In genomic region chrX:134764202-134764785, GRCh38 we compare ENCODE assay signal across 9 cellular contexts. TPM values are rescaled to one million over a fixed set of nuclear protein-coding genes. Genes with fewer than 3 reads are reported as not detected.
DNase-seq lines count a peak whose midpoint lies in the region; ATAC-seq and TF ChIP-seq lines count a peak whose summit lies in the region.
"Had no signal": no experiment of that assay in that cellular context is flagged by ENCODE, and none has a peak within 500 bp of the region (broad histone marks: within the 10 kb centered on the region; RNA-seq: fewer than 3 reads in every experiment).

No MANE protein-coding gene starts in this region.

- intact Hi-C loops in colonic mucosa (cut with DNase I): loop anchor here (10.0 kb wide), 2 partner anchors 239 to 279 kb away; no protein-coding TSS in a partner anchor

- ATAC-seq in HG03159 (IDR thresholded peaks at IDR 0.05; ENCODE audit: unreplicated experiment): peak; percentile 65
- ATAC-seq in HG03097 (IDR thresholded peaks at IDR 0.05; ENCODE audit: low FRiP score, unreplicated experiment): no peak

- H3K4me3 ChIP-seq in colonic mucosa: no peak overlapping the region
- H3K4me3 ChIP-seq: BLaER1 treated with 17β-estradiol and CSF1 and Interleukin-3, amounts not matched to agents 10 nM and 100 nM had no signal

- TF ChIP-seq CTCF in colonic mucosa (IDR thresholded peaks at IDR 0.05): no peak

- no peaks in the 10 kb centered on the region for H3K4me1 ChIP-seq in colonic mucosa
- H3K4me1 ChIP-seq: BLaER1 treated with 17β-estradiol and CSF1 and Interleukin-3, amounts not matched to agents 10 nM and 100 nM had no signal

- no peak overlapping the region for H3K9ac ChIP-seq in colonic mucosa (ENCODE audit: low read depth in 2 of 2, low read length in 2 of 2)
- H3K9ac ChIP-seq: BLaER1 treated with 17β-estradiol and CSF1 and Interleukin-3, amounts not matched to agents 10 nM and 100 nM had no signal

- no peaks in the 10 kb centered on the region for H3K9me3 ChIP-seq in colonic mucosa

- H3K27ac ChIP-seq in colonic mucosa: no peak overlapping the region
- H3K27ac ChIP-seq: BLaER1 treated with 17β-estradiol and CSF1 and Interleukin-3, amounts not matched to agents 10 nM and 100 nM had no signal

- peak; percentile 55 for DNase-seq in SIG-M5 treated with dmso at 0.1 percent for 504 hours (lab: John Stamatoyannopoulos, UW; ENCODE audit: unreplicated experiment)
- DNase-seq in SIG-M5 (lab: John Stamatoyannopoulos, UW): no peak
- DNase-seq in RPMI7951 (ENCODE audit: low read depth): peak; percentile 54
- peak; percentile 15 for DNase-seq in hepatic stellate cell (ENCODE audit: low spot score)
- DNase-seq in colonic mucosa: no peak
- DNase-seq in activated naive CD4-positive, alpha-beta T cell treated with anti-CD3 and anti-CD28 coated beads, Interleukin-2, amount 50 U/mL, for 16 hours: no peak

- no peaks in the 10 kb centered on the region for H3K36me3 ChIP-seq in colonic mucosa

- H3K27me3 ChIP-seq in colonic mucosa: no peaks in the 10 kb centered on the region

RNA-seq across cellular contexts. Expression of gene PABIR2, which starts 32.7 kb away (rescaled TPM):
- 7.4 and 10.3 TPM in 2 replicates for total RNA-seq in RPMI7951 (2014; rRNA removed; shearing (Covaris generic))
- 10 to 100 TPM; 17.1 to 26.7 TPM for total RNA-seq in colonic mucosa

Comparison
In these comparisons a context has a peak if more than half of its experiments do, and no peak if none do; other contexts are left out.
1. DNase-seq: peak in SIG-M5 treated with dmso at 0.1 percent for 504 hours (single experiment), RPMI7951 (single experiment) and hepatic stellate cell (single experiment); none in SIG-M5 (single experiment), colonic mucosa (single experiment) and activated naive CD4-positive, alpha-beta T cell treated with anti-CD3 and anti-CD28 coated beads, Interleukin-2, amount 50 U/mL, for 16 hours (single experiment).